Comparison of ENCODE assay signal across 8 cellular contexts in the genomic region with DNA sequence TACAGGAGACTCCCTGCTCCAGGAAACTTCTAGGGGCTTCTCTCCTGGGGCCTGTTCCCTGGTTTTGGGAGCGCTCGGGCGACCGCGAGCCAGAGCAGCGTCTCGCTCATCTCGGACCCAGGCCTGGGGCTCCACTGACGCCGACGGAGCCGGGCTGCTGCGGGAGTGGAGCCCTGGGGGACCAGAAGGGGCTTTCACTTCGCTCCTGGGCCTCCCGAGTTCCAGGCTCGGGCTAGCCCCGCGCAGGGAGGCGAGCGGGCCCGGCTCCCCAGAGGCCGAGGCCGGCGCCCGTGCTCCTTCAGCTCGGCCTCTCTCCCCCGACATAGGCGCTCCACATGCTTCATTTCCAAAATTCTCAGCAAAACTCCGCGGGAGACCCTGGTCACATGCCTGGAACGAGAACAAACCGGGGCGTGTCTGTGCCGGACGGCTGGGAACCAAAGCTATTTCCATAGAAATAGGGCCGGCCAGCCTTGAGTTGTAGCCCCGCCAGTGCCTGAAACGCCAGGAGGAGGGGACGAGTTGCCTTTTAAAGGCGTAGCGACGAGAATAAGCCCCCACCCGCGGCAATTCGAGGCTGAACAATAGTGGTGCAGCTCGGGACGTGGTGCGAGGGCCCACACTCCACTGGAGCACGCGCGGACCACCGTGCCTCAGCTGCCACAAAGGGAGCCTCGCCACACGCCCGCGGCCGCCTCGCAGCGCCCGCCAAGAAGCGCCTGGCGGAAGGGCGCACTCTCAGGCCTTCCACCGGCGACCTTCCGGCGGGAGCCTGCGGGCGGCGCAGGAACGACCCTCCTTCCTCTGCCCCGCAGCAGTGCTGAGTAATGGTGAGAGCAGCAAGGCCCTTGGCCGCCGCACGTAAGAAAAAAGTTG. TPM values are rescaled to one million over a fixed set of nuclear protein-coding genes. Genes with fewer than 3 reads are reported as not detected.
A peak's percentile ranks its signal among the peaks of the same experiment; 100 is the strongest.
DNase-seq lines count a peak whose midpoint lies in the region; ATAC-seq and FAIRE-seq lines count a peak whose summit lies in the region.

No MANE protein-coding gene starts in this region.

- no peaks in the 10 kb centered on the region for H3K9me3 ChIP-seq in adipocyte (ENCODE audit: control insufficient read depth, low read length)

- ATAC-seq in GM18519 (IDR thresholded peaks at IDR 0.05; ENCODE audit: low FRiP score, unreplicated experiment) (peak; percentile 9), HG03025 (IDR thresholded peaks at IDR 0.05; ENCODE audit: low FRiP score, unreplicated experiment) (peak; percentile 28)

- DNase-seq in C1 segment of cervical spinal cord (lab: John Stamatoyannopoulos, UW) (peak in 11 of 14 donors; percentile 58 to 87 (median 77)), NCI-H226 (peak; percentile 47), adipocyte (ENCODE audit: low read depth) (peak; percentile 75), cardiac septum (ENCODE audit: low spot score) (peak; percentile 83), pons (ENCODE audit: low spot score) (peak; percentile 65), GM19239 (ENCODE audit: insufficient read length, low spot score) (no peak)

- no peaks in the 10 kb centered on the region for H3K27me3 ChIP-seq in adipocyte (replicated peaks; ENCODE audit: control insufficient read depth, insufficient read depth, low read length)

- peak overlapping the region; percentile 84 for H3K4me3 ChIP-seq in adipocyte (ENCODE audit: low read length)

- peak overlapping the region; percentile 99 for H3K9ac ChIP-seq in adipocyte (ENCODE audit: low read length)

- no peak for FAIRE-seq in GM19239 (lab: Jason Lieb, UNC)

- peaks cover 25% of the 10 kb centered on the region for H3K4me1 ChIP-seq in adipocyte (ENCODE audit: control insufficient read depth, insufficient read depth, low read length)

- H3K36me3 ChIP-seq in adipocyte (ENCODE audit: control insufficient read depth, insufficient read depth, low read length, severe bottlenecking), result no peaks in the 10 kb centered on the region

- intact Hi-C loops in cardiac septum (cut with DNase I), result no loop called here

RNA-seq across cellular contexts. Expression of a gene that starts 1.1 kb away (rescaled TPM):
- 99.4 TPM for total RNA-seq in cardiac septum

RNA-seq across cellular contexts. Expression of a gene that starts 12.2 kb away (rescaled TPM):
- total RNA-seq in cardiac septum, result 61.4 TPM
